ENCODE assay signal across 8 cellular contexts in genomic region chr2:237692601-237693079, GRCh38.
DNase-seq lines count a peak whose midpoint lies in the region; ATAC-seq and TF ChIP-seq lines count a peak whose summit lies in the region.

No MANE protein-coding gene starts in this region.

- H3K36me3 ChIP-seq in naive thymus-derived CD4-positive, alpha-beta T cell (ENCODE audit: control insufficient read depth in 2 of 3, insufficient read depth in 3 of 3, low read length in 3 of 3): peaks cover 0 to 9% (median 0%) of the 10 kb centered on the region in 3 experiments

- peaks cover 0 to 16% (median 0%) of the 10 kb centered on the region in 5 donors for H3K36me3 Mint-ChIP-seq in naive thymus-derived CD4-positive, alpha-beta T cell

- POLR2A ChIA-PET in naive thymus-derived CD4-positive, alpha-beta T cell (lab: Charles Lee): interaction anchor here (0.7 to 12.7 kb wide), 6 partner anchors 12 to 264 kb away, joined by 3 to 349 read pairs (median 3); no protein-coding TSS in a partner anchor

- H3K9me3 Mint-ChIP-seq in naive thymus-derived CD4-positive, alpha-beta T cell: no peaks in the 10 kb centered on the region

- CTCF ChIA-PET in naive thymus-derived CD4-positive, alpha-beta T cell (lab: Charles Lee): interaction anchor here (1.0 to 11.8 kb wide), 3 partner anchors 15 to 52 kb away, joined by 5 to 111 read pairs (median 43); no protein-coding TSS in a partner anchor

- TF ChIP-seq CTCF in epithelial cell of esophagus (IDR thresholded peaks at IDR 0.05; ENCODE audit: insufficient read depth, low read depth, low read length, missing control alignments): no peak

- peak overlapping the region; percentile 89 to 98 (median 94) for H3K27ac Mint-ChIP-seq in naive thymus-derived CD4-positive, alpha-beta T cell

- H3K4me1 ChIP-seq in naive thymus-derived CD4-positive, alpha-beta T cell (ENCODE audit: control insufficient read depth in 2 of 2, insufficient read depth in 2 of 2, low read length in 2 of 2): peaks cover 61 to 67% of the 10 kb centered on the region in 2 donors

- peaks cover 65 to 86% (median 76%) of the 10 kb centered on the region in 7 donors for H3K4me1 Mint-ChIP-seq in naive thymus-derived CD4-positive, alpha-beta T cell

- no peaks in the 10 kb centered on the region for H3K9me3 ChIP-seq in naive thymus-derived CD4-positive, alpha-beta T cell (ENCODE audit: control insufficient read depth in 2 of 3, low read length in 3 of 3)

- H3K27ac ChIP-seq in naive thymus-derived CD4-positive, alpha-beta T cell (ENCODE audit: low read depth, low read length): peak overlapping the region; percentile 96

- H3K27me3 Mint-ChIP-seq in naive thymus-derived CD4-positive, alpha-beta T cell: no peaks in the 10 kb centered on the region

- H3K4me3 Mint-ChIP-seq in naive thymus-derived CD4-positive, alpha-beta T cell: peak overlapping the region; percentile 86 to 98 (median 92)

- H3K27me3 ChIP-seq in naive thymus-derived CD4-positive, alpha-beta T cell (ENCODE audit: control insufficient read depth in 2 of 2, insufficient read depth in 2 of 2, low read length in 2 of 2): no peaks in the 10 kb centered on the region

- intact Hi-C loops in naive thymus-derived CD4-positive, alpha-beta T cell (cut with micrococcal nuclease): loop anchor here (1.0 to 10.0 kb wide), 11 partner anchors 8 to 1710 kb away; partner anchors contain the start of genes PER2 (in 2 of the 2), SCLY (in 2 of the 2), UBE2F (in 2 of the 2) and HDAC4 (in 1 of the 2)

- DNase-seq in NCI-H82 (lab: John Stamatoyannopoulos, UW): peak; percentile 75
- DNase-seq in NCI-H82 treated with DMSO at 0.1 percent for 48 hours (lab: John Stamatoyannopoulos, UW; ENCODE audit: unreplicated experiment): no peak
- DNase-seq in epithelial cell of esophagus (ENCODE audit: low read depth): peak; percentile 29
- DNase-seq in naive thymus-derived CD4-positive, alpha-beta T cell: peak in 2 of 9 donors; percentile 15 to 43
- no peak for DNase-seq in KG1 (lab: John Stamatoyannopoulos, UW)

- H3K4me3 ChIP-seq in epithelial cell of esophagus (ENCODE audit: low read length): peak overlapping the region; percentile 92
- H3K4me3 ChIP-seq in naive thymus-derived CD4-positive, alpha-beta T cell (ENCODE audit: low read length): peak overlapping the region; percentile 82

- peak; percentile 0 for ATAC-seq in HG02973 (IDR thresholded peaks at IDR 0.05; ENCODE audit: unreplicated experiment)
- ATAC-seq in SK-N-SH treated with all-trans-retinoic acid at 6 μM for 48 hours: peak; percentile 15
- ATAC-seq in naive thymus-derived CD4-positive, alpha-beta T cell: no peak
- ATAC-seq in HG03571 (IDR thresholded peaks at IDR 0.05; ENCODE audit: unreplicated experiment): no peak

TF ChIP-seq in SK-N-SH treated with all-trans-retinoic acid at 6 μM for 48 hours, 23 proteins besides CTCF, POLR2A, EP300 and RAD21:
- TF ChIP-seq ZFP3 (CRISPR knock-in tag; IDR thresholded peaks at IDR 0.05): no peak
- TF ChIP-seq PPARA (CRISPR knock-in tag; IDR thresholded peaks at IDR 0.05; ENCODE audit: borderline replicate concordance): no peak
- no peak for TF ChIP-seq TOX (CRISPR knock-in tag; IDR thresholded peaks at IDR 0.05; ENCODE audit: borderline replicate concordance)
- TF ChIP-seq, protein P1, sequence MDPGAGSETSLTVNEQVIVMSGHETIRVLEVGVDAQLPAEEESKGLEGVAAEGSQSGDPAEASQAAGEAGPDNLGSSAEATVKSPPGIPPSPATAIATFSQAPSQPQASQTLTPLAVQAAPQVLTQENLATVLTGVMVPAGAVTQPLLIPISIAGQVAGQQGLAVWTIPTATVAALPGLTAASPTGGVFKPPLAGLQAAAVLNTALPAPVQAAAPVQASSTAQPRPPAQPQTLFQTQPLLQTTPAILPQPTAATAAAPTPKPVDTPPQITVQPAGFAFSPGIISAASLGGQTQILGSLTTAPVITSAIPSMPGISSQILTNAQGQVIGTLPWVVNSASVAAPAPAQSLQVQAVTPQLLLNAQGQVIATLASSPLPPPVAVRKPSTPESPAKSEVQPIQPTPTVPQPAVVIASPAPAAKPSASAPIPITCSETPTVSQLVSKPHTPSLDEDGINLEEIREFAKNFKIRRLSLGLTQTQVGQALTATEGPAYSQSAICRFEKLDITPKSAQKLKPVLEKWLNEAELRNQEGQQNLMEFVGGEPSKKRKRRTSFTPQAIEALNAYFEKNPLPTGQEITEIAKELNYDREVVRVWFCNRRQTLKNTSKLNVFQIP (CRISPR knock-in tag; IDR thresholded peaks at IDR 0.05; ENCODE audit: borderline replicate concordance, low read depth): no peak
- TF ChIP-seq ZNF565 (CRISPR knock-in tag; conservative IDR thresholded peaks at IDR 0.05; ENCODE audit: low read depth): no peak
- TF ChIP-seq CSDC2 (CRISPR knock-in tag; IDR thresholded peaks at IDR 0.05): no peak
- no peak for TF ChIP-seq ZFP30 (CRISPR knock-in tag; IDR thresholded peaks at IDR 0.05)
- TF ChIP-seq CSRNP3 (CRISPR knock-in tag; IDR thresholded peaks at IDR 0.05): no peak
- no peak for TF ChIP-seq ZNF70 (CRISPR knock-in tag; IDR thresholded peaks at IDR 0.05)
- TF ChIP-seq ZC3H10 (CRISPR knock-in tag; IDR thresholded peaks at IDR 0.05): no peak
- TF ChIP-seq TCF4 (CRISPR knock-in tag; IDR thresholded peaks at IDR 0.05; ENCODE audit: borderline replicate concordance): no peak
- TF ChIP-seq BACH2 (CRISPR knock-in tag; IDR thresholded peaks at IDR 0.05; ENCODE audit: borderline replicate concordance): no peak

Comparison
In these comparisons a context has a peak if more than half of its experiments do, and no peak if none do; other contexts are left out.
1. DNase-seq: peak in NCI-H82 (single experiment) and epithelial cell of esophagus (single experiment); none in NCI-H82 treated with DMSO at 0.1 percent for 48 hours (single experiment) and KG1 (single experiment).
2. ATAC-seq: peak in HG02973 (single experiment) and SK-N-SH treated with all-trans-retinoic acid at 6 μM for 48 hours (single experiment); none in naive thymus-derived CD4-positive, alpha-beta T cell (single experiment) and HG03571 (single experiment).